Comparison of ENCODE assay signal across 8 cellular contexts in genomic region chr2:231708050-231708772, GRCh38. TPM values are rescaled to one million over a fixed set of nuclear protein-coding genes. Genes with fewer than 3 reads are reported as not detected.
DNase-seq lines count a peak whose midpoint lies in the region; ATAC-seq and TF ChIP-seq lines count a peak whose summit lies in the region.

PTMA (plus strand) TSS chr2:231708525; CDS start chr2:231708707, 182 bp downstream.

- H3K4me1 ChIP-seq in mucosa of descending colon (ENCODE audit: low read depth), result peaks cover 20% of the 10 kb centered on the region

- DNase-seq in DMS 273 treated with DMSO at 0.1 percent for 48 hours (lab: John Stamatoyannopoulos, UW), result peak; percentile 98
- DNase-seq in OCI-M2 (lab: John Stamatoyannopoulos, UW; ENCODE audit: unreplicated experiment), result peak; percentile 92
- DNase-seq in activated T-cell treated with anti-CD3 and anti-CD28 coated beads for 4 hours, result peak; percentile 98
- peak; percentile 100 for DNase-seq in epithelial cell of esophagus (ENCODE audit: low read depth)
- DNase-seq in mucosa of descending colon, result peak; percentile 99 to 100 (median 99)
- DNase-seq in stimulated activated CD8-positive, alpha-beta memory T cell treated with anti-CD3 and anti-CD28 coated beads, Interleukin-4, amount 100 ng/mL, for 24 hours (ENCODE audit: low read depth), result peak; percentile 99

- H3K4me3 Mint-ChIP-seq in IgD-negative memory B cell, result peak within 1 kb of the TSS; percentile 99 to 100 (median 100)

- no peaks in the 10 kb centered on the region for H3K9me3 ChIP-seq in mucosa of descending colon

- H3K36me3 Mint-ChIP-seq in IgD-negative memory B cell, result peaks cover 16% of the 10 kb centered on the region

- no peak for TF ChIP-seq CTCF in epithelial cell of esophagus (IDR thresholded peaks at IDR 0.05; ENCODE audit: insufficient read depth, low read depth, low read length, missing control alignments)
- TF ChIP-seq CTCF in mucosa of descending colon (IDR thresholded peaks at IDR 0.05), result no peak

- intact Hi-C loops in mucosa of descending colon (cut with DNase I, micrococcal nuclease), result no loop called here

- H3K4me3 ChIP-seq in epithelial cell of esophagus (ENCODE audit: low read length), result peak within 1 kb of the TSS; percentile 85
- H3K4me3 ChIP-seq in mucosa of descending colon, result peak within 1 kb of the TSS; percentile 100

- H3K36me3 ChIP-seq in mucosa of descending colon (ENCODE audit: low read depth), result peaks cover 5% of the 10 kb centered on the region

- peak; percentile 58 for ATAC-seq in GM21529 (IDR thresholded peaks at IDR 0.05; ENCODE audit: unreplicated experiment)
- peak; percentile 70 for ATAC-seq in mucosa of descending colon

- H3K27me3 Mint-ChIP-seq in IgD-negative memory B cell, result peaks cover 6% of the 10 kb centered on the region

- H3K9me3 Mint-ChIP-seq in IgD-negative memory B cell, result peaks cover 0 to 1% (median 0%) of the 10 kb centered on the region in 3 donors

- peaks cover 22 to 32% (median 24%) of the 10 kb centered on the region in 3 donors for H3K4me1 Mint-ChIP-seq in IgD-negative memory B cell

- H3K27ac Mint-ChIP-seq in IgD-negative memory B cell, result peak within 1 kb of the TSS; percentile 100

RNA-seq across cellular contexts. Expression of gene PTMA, which starts in this region (rescaled TPM):
- polyA plus RNA-seq in IgD-negative memory B cell, result 2,664 TPM
- total RNA-seq in mucosa of descending colon, result 1,000 to 10,000 TPM in 1 of 3 donors, 100 to 1,000 TPM in 2; 838 to 1,158 (median 963) TPM

Comparison
In these comparisons a context has a peak if more than half of its experiments do, and no peak if none do; other contexts are left out.
1. Peak in every context shown above with its lines: DNase-seq, ATAC-seq and H3K4me3 ChIP-seq.